In the genomic region with DNA sequence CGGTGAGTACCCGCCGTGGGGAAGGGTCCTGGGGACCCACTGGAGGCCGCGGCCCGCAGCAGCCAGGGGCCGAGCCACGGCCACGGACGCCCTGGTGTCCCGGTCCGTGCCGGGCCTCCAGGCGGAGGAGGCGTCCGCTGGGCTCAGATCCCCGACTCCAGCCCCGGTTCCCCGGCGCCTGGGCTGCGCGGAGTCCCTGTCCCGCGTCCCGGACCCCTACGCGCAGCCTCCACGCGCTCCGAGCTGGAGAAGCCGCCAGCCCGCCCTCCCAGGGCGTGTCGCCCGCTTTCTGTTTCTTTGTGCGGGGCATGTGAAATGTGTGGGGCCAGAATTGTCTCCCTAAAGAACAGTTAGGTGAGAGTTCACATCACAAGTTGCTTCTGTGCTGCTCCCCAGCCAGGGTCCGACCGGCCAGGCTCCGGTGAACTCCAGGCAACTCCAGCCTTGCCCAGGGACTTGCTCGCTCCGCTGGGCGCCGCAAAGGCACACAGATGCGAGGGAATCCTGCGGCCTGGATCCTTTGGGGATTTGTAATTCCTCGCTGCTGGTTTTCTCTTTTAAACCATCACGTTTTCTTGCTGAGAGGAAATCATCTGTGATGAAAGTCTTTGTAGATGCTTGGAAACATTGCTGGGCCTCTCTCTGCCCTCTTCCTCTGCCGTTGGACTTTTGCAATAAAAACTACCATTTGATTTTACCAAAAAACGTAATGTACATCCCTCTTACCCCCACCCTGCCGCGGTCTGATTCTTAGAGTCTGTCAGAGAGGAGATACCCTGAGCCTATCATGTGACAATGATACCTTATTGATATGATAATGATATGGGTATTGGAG, we compare ENCODE assay signal across 1 cellular context.
A peak's percentile ranks its signal among the peaks of the same experiment; 100 is the strongest.
TF ChIP-seq lines count a peak whose summit lies in the region.

No MANE protein-coding gene starts in this region.

TF ChIP-seq in WTC11, 78 proteins besides CTCF, POLR2A, EP300 and RAD21 (continued from another document):
- TF ChIP-seq, protein P1, sequence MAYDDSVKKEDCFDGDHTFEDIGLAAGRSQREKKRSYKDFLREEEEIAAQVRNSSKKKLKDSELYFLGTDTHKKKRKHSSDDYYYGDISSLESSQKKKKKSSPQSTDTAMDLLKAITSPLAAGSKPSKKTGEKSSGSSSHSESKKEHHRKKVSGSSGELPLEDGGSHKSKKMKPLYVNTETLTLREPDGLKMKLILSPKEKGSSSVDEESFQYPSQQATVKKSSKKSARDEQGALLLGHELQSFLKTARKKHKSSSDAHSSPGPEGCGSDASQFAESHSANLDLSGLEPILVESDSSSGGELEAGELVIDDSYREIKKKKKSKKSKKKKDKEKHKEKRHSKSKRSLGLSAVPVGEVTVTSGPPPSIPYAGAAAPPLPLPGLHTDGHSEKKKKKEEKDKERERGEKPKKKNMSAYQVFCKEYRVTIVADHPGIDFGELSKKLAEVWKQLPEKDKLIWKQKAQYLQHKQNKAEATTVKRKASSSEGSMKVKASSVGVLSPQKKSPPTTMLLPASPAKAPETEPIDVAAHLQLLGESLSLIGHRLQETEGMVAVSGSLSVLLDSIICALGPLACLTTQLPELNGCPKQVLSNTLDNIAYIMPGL (CRISPR knock-in tag; IDR thresholded peaks at IDR 0.05) = peak; percentile 61; the same call in 1 of the 2 replicates
- no peak for TF ChIP-seq NFYB (CRISPR knock-in tag; conservative IDR thresholded peaks at IDR 0.05; ENCODE audit: low read depth)
- no peak for TF ChIP-seq ZNF671 (CRISPR knock-in tag; IDR thresholded peaks at IDR 0.05)
- TF ChIP-seq JUN (CRISPR knock-in tag; IDR thresholded peaks at IDR 0.05) = peak; percentile 59; the same call in 1 of the 2 replicates
- TF ChIP-seq IRF2 (CRISPR knock-in tag; IDR thresholded peaks at IDR 0.05; ENCODE audit: borderline replicate concordance, low read depth) = no peak
